ENCODE assay signal across 20 cellular contexts in genomic region chr5:56330806-56331205, GRCh38.
DNase-seq lines count a peak whose midpoint lies in the region; ATAC-seq and TF ChIP-seq lines count a peak whose summit lies in the region.
"Had no signal": no experiment of that assay in that cellular context is flagged by ENCODE, and none has a peak within 500 bp of the region (broad histone marks: within the 10 kb centered on the region; RNA-seq: fewer than 3 reads in every experiment).

No MANE protein-coding gene starts in this region.

- DNase-seq in Right ventricle myocardium superior (no peak), cardiac septum (ENCODE audit: low spot score) (no peak), NCI-H69 (lab: John Stamatoyannopoulos, UW) (peak; percentile 27), left ventricle myocardium inferior (no peak), GM19238 (ENCODE audit: insufficient read length, low spot score) (no peak)
- DNase-seq: activated CD8-positive, alpha-beta memory T cell treated with anti-CD3 and anti-CD28 coated beads, Interleukin-2, amount 50 U/mL, for 4 hours; adrenal gland; DMS153; effector CD4-positive, alpha-beta T cell; H7; mucosa of descending colon; NCI-H187; NCI-H510A treated with DMSO at 0.1 percent for 48 hours; Peyer's patch; stimulated activated CD4-positive, alpha-beta T cell treated with anti-CD3 and anti-CD28 coated beads, Interleukin-4, amount 100 ng/mL, for 4 hours; tibial artery; WERI-Rb-1 had no signal

- H3K27ac Mint-ChIP-seq in stimulated activated memory B cell treated with anti-CD40 and anti-IgM and Interleukin-4, amounts not matched to agents 10 μg/mL and 1 μg/mL and 100 μg/mL, for 72 hours: peak overlapping the region; percentile 95

- H3K27me3 Mint-ChIP-seq in stimulated activated memory B cell treated with anti-CD40 and anti-IgM and Interleukin-4, amounts not matched to agents 10 μg/mL and 1 μg/mL and 100 μg/mL, for 72 hours: no peaks in the 10 kb centered on the region

- H3K4me3 Mint-ChIP-seq in stimulated activated memory B cell treated with anti-CD40 and anti-IgM and Interleukin-4, amounts not matched to agents 10 μg/mL and 1 μg/mL and 100 μg/mL, for 72 hours: no peak overlapping the region

- peaks cover 10% of the 10 kb centered on the region for H3K9me3 Mint-ChIP-seq in stimulated activated memory B cell treated with anti-CD40 and anti-IgM and Interleukin-4, amounts not matched to agents 10 μg/mL and 1 μg/mL and 100 μg/mL, for 72 hours

- peaks cover 30% of the 10 kb centered on the region for H3K4me1 ChIP-seq in left ventricle myocardium inferior
- H3K4me1 ChIP-seq: adrenal gland, Peyer's patch had no signal

- peaks cover 8% of the 10 kb centered on the region for H3K36me3 Mint-ChIP-seq in stimulated activated memory B cell treated with anti-CD40 and anti-IgM and Interleukin-4, amounts not matched to agents 10 μg/mL and 1 μg/mL and 100 μg/mL, for 72 hours

- ATAC-seq in Right ventricle myocardium superior (ENCODE audit: poor library complexity) (peak; percentile 89), esophagus mucosa (no peak), HG03196 (IDR thresholded peaks at IDR 0.05; ENCODE audit: unreplicated experiment) (no peak)
- no peak for ATAC-seq in stimulated activated memory B cell treated with anti-CD40 and anti-IgM and Interleukin-4, amounts not matched to agents 10 μg/mL and 1 μg/mL and 100 μg/mL, for 72 hours
- ATAC-seq: mucosa of descending colon had no signal

- H3K27me3 ChIP-seq in left ventricle myocardium inferior (ENCODE audit: low read depth): no peaks in the 10 kb centered on the region
- H3K27me3 ChIP-seq: Peyer's patch, tibial artery had no signal

- intact Hi-C loops in Right ventricle myocardium superior (cut with DNase I): no loop called here
- intact Hi-C loops in cardiac septum (cut with DNase I): loop anchor here (5.0 kb wide), 1 partner anchor 46 kb away; no protein-coding TSS in a partner anchor
- intact Hi-C loops in left ventricle myocardium inferior (cut with micrococcal nuclease): no loop called here

- no peaks in the 10 kb centered on the region for H3K36me3 ChIP-seq in left ventricle myocardium inferior
- H3K36me3 ChIP-seq: adrenal gland, Peyer's patch, tibial artery, WERI-Rb-1 had no signal

- peaks cover 57% of the 10 kb centered on the region for H3K4me1 Mint-ChIP-seq in stimulated activated memory B cell treated with anti-CD40 and anti-IgM and Interleukin-4, amounts not matched to agents 10 μg/mL and 1 μg/mL and 100 μg/mL, for 72 hours

- no peak overlapping the region for H3K4me3 ChIP-seq in left ventricle myocardium inferior
- H3K4me3 ChIP-seq: adrenal gland, mucosa of descending colon, Peyer's patch, tibial artery had no signal

- peak overlapping the region; percentile 43 for H3K27ac ChIP-seq in left ventricle myocardium inferior (replicated peaks)
- H3K27ac ChIP-seq: adrenal gland, tibial artery, WERI-Rb-1 had no signal

- H3K9me3 ChIP-seq in left ventricle myocardium inferior (replicated peaks): peaks cover 11% of the 10 kb centered on the region
- H3K9me3 ChIP-seq: adrenal gland, tibial artery had no signal

- TF ChIP-seq CTCF in left ventricle myocardium inferior (IDR thresholded peaks at IDR 0.05; ENCODE audit: borderline replicate concordance): no peak
